ENCODE assay signal across 3 cellular contexts in the genomic region with DNA sequence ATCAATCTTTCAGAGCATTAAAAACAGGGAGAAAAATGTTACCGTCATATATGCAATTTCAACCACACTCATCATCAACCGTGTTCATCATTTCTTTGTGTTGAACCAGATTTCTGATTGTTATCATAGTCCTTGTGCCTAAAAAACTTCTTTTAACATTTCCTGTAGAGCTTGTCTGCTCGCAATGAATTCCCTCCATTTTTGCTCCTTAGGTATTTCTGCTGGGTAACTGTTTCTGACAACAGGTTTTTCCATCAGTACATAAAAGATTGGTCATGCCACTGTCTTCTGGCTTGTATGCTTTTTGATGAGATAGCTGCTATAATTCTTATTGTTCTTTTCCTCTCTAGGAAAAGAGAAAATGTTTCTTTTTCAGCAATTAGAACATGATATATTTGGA.
A peak's percentile ranks its signal among the peaks of the same experiment; 100 is the strongest.
TF ChIP-seq lines count a peak whose summit lies in the region.

No MANE protein-coding gene starts in this region.

TF ChIP-seq in HEK293T, 16 proteins besides CTCF, POLR2A, EP300 and RAD21:
- TF ChIP-seq BHLHE40 (IDR thresholded peaks at IDR 0.05; ENCODE audit: borderline replicate concordance) = no peak
- TF ChIP-seq LEF1 (IDR thresholded peaks at IDR 0.05; ENCODE audit: borderline replicate concordance) = no peak
- peak; percentile 67 for TF ChIP-seq L3MBTL2 (conservative IDR thresholded peaks at IDR 0.05)

TF ChIP-seq in K562, 482 proteins besides CTCF, POLR2A, EP300 and RAD21:
- TF ChIP-seq ZNF12 (CRISPR knock-in tag; IDR thresholded peaks at IDR 0.05) = no peak
- TF ChIP-seq ZKSCAN8 (CRISPR knock-in tag; IDR thresholded peaks at IDR 0.05) = no peak
- no peak for TF ChIP-seq NR0B1 (IDR thresholded peaks at IDR 0.05; ENCODE audit: partially characterized antibody)
- no peak for TF ChIP-seq ID3 (CRISPR knock-in tag; IDR thresholded peaks at IDR 0.05)
- TF ChIP-seq ID3 (tag; IDR thresholded peaks at IDR 0.05) = no peak
- peak; percentile 11; the same call in 1 of the 2 replicates for TF ChIP-seq L3MBTL2 (IDR thresholded peaks at IDR 0.05)
- no peak for TF ChIP-seq ZNF143 (CRISPR knock-in tag; IDR thresholded peaks at IDR 0.05)
- TF ChIP-seq ZNF589 (CRISPR knock-in tag; IDR thresholded peaks at IDR 0.05; ENCODE audit: low read depth) = no peak
- TF ChIP-seq, protein P1, sequence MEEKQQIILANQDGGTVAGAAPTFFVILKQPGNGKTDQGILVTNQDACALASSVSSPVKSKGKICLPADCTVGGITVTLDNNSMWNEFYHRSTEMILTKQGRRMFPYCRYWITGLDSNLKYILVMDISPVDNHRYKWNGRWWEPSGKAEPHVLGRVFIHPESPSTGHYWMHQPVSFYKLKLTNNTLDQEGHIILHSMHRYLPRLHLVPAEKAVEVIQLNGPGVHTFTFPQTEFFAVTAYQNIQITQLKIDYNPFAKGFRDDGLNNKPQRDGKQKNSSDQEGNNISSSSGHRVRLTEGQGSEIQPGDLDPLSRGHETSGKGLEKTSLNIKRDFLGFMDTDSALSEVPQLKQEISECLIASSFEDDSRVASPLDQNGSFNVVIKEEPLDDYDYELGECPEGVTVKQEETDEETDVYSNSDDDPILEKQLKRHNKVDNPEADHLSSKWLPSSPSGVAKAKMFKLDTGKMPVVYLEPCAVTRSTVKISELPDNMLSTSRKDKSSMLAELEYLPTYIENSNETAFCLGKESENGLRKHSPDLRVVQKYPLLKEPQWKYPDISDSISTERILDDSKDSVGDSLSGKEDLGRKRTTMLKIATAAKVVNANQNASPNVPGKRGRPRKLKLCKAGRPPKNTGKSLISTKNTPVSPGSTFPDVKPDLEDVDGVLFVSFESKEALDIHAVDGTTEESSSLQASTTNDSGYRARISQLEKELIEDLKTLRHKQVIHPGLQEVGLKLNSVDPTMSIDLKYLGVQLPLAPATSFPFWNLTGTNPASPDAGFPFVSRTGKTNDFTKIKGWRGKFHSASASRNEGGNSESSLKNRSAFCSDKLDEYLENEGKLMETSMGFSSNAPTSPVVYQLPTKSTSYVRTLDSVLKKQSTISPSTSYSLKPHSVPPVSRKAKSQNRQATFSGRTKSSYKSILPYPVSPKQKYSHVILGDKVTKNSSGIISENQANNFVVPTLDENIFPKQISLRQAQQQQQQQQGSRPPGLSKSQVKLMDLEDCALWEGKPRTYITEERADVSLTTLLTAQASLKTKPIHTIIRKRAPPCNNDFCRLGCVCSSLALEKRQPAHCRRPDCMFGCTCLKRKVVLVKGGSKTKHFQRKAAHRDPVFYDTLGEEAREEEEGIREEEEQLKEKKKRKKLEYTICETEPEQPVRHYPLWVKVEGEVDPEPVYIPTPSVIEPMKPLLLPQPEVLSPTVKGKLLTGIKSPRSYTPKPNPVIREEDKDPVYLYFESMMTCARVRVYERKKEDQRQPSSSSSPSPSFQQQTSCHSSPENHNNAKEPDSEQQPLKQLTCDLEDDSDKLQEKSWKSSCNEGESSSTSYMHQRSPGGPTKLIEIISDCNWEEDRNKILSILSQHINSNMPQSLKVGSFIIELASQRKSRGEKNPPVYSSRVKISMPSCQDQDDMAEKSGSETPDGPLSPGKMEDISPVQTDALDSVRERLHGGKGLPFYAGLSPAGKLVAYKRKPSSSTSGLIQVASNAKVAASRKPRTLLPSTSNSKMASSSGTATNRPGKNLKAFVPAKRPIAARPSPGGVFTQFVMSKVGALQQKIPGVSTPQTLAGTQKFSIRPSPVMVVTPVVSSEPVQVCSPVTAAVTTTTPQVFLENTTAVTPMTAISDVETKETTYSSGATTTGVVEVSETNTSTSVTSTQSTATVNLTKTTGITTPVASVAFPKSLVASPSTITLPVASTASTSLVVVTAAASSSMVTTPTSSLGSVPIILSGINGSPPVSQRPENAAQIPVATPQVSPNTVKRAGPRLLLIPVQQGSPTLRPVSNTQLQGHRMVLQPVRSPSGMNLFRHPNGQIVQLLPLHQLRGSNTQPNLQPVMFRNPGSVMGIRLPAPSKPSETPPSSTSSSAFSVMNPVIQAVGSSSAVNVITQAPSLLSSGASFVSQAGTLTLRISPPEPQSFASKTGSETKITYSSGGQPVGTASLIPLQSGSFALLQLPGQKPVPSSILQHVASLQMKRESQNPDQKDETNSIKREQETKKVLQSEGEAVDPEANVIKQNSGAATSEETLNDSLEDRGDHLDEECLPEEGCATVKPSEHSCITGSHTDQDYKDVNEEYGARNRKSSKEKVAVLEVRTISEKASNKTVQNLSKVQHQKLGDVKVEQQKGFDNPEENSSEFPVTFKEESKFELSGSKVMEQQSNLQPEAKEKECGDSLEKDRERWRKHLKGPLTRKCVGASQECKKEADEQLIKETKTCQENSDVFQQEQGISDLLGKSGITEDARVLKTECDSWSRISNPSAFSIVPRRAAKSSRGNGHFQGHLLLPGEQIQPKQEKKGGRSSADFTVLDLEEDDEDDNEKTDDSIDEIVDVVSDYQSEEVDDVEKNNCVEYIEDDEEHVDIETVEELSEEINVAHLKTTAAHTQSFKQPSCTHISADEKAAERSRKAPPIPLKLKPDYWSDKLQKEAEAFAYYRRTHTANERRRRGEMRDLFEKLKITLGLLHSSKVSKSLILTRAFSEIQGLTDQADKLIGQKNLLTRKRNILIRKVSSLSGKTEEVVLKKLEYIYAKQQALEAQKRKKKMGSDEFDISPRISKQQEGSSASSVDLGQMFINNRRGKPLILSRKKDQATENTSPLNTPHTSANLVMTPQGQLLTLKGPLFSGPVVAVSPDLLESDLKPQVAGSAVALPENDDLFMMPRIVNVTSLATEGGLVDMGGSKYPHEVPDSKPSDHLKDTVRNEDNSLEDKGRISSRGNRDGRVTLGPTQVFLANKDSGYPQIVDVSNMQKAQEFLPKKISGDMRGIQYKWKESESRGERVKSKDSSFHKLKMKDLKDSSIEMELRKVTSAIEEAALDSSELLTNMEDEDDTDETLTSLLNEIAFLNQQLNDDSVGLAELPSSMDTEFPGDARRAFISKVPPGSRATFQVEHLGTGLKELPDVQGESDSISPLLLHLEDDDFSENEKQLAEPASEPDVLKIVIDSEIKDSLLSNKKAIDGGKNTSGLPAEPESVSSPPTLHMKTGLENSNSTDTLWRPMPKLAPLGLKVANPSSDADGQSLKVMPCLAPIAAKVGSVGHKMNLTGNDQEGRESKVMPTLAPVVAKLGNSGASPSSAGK (IDR thresholded peaks at IDR 0.05) = peak; percentile 43
- no peak for TF ChIP-seq KAT7 (CRISPR knock-in tag; IDR thresholded peaks at IDR 0.05; ENCODE audit: borderline replicate concordance)

TF ChIP-seq in H1, 55 proteins besides CTCF, POLR2A, EP300 and RAD21:
- TF ChIP-seq E2F6 (IDR thresholded peaks at IDR 0.05) (peak; percentile 68; the same call in 1 of the 2 replicates), TCF12 (IDR thresholded peaks at IDR 0.05; ENCODE audit: low read depth, low read length) (no peak), POU5F1 (IDR thresholded peaks at IDR 0.05; ENCODE audit: low read depth, low read length) (no peak)
